16 cellular contexts compared by ENCODE assay signal in the genomic region with DNA sequence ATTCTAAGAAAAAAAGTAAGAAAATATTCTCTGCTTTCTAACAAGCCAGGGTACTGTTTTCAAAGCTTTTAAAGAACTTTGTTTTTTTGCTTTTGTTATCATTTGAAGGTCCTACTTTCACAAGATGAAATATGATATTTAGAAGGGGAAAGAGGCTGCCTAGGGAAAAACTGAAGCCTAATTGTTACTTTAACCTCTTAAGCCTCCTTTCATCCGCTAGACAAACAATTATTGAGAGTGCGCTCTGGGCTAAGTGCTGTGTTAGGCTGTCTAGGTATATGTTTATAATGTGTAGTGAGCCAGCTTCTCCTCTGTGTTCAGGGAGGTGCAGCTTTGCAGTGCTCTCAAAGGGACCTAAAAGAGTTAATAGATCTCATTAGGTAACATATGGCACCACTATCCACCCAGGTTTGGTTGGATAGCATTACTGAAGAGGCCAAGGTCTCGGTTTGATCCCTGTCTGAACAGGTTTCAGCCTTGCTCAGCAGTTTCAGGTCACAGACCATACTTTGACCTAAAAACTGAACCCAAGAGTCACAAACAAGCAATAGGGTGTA. TPM values are rescaled to one million over a fixed set of nuclear protein-coding genes. Genes with fewer than 3 reads are reported as not detected.
DNase-seq lines count a peak whose midpoint lies in the region; ATAC-seq and TF ChIP-seq lines count a peak whose summit lies in the region.
"Had no signal": no experiment of that assay in that cellular context is flagged by ENCODE, and none has a peak within 500 bp of the region (broad histone marks: within the 10 kb centered on the region; RNA-seq: fewer than 3 reads in every experiment).

No MANE protein-coding gene starts in this region.

- no peak overlapping the region for H3K4me3 ChIP-seq in adipocyte (ENCODE audit: low read length)
- H3K4me3 ChIP-seq in thyroid gland (replicated peaks in 1 of 3) = no peak overlapping the region
- H3K4me3 ChIP-seq: BLaER1 treated with 17β-estradiol and CSF1 and Interleukin-3, amounts not matched to agents 10 nM and 100 nM; prostate gland had no signal

- H3K36me3 Mint-ChIP-seq in WTC11 = no peaks in the 10 kb centered on the region

- H3K36me3 ChIP-seq in adipocyte (ENCODE audit: control insufficient read depth, insufficient read depth, low read length, severe bottlenecking) (peaks cover 6% of the 10 kb centered on the region), thyroid gland (peaks cover 0 to 3% of the 10 kb centered on the region in 2 donors)
- H3K36me3 ChIP-seq: BLaER1 treated with 17β-estradiol and CSF1 and Interleukin-3, amounts not matched to agents 10 nM and 100 nM; prostate gland had no signal

- H3K9me3 ChIP-seq in adipocyte (ENCODE audit: control insufficient read depth, low read length) (no peaks in the 10 kb centered on the region), thyroid gland (no peaks in the 10 kb centered on the region)
- H3K9me3 ChIP-seq: BLaER1 treated with 17β-estradiol and CSF1 and Interleukin-3, amounts not matched to agents 10 nM and 100 nM; prostate gland had no signal

- H3K9me3 Mint-ChIP-seq in WTC11 = peaks cover 5% of the 10 kb centered on the region
- H3K9me3 Mint-ChIP-seq: activated T-cell treated with anti-CD3 and anti-CD28 coated beads, Interleukin-2, amount 50 U/mL, for 4 hours; T-helper 2 cell treated with Interferon-gamma antibody and Interleukin-4, amounts not matched to agents 5 μg/mL and 100 μg/mL, for 36 hours had no signal

- H3K9ac ChIP-seq in adipocyte (ENCODE audit: low read length) = peak overlapping the region; percentile 2
- H3K9ac ChIP-seq: BLaER1 treated with 17β-estradiol and CSF1 and Interleukin-3, amounts not matched to agents 10 nM and 100 nM had no signal

- H3K27ac ChIP-seq in thyroid gland = peak overlapping the region in 2 of 3 donors; percentile 6 to 52
- H3K27ac ChIP-seq: BLaER1 treated with 17β-estradiol and CSF1 and Interleukin-3, amounts not matched to agents 10 nM and 100 nM; prostate gland had no signal

- peak; percentile 98 for DNase-seq in NCI-H1092 treated with DMSO at 0.1 percent for 48 hours (lab: John Stamatoyannopoulos, UW)
- peak; percentile 91 for DNase-seq in NCI-H2227 treated with DMSO at 0.1 percent for 48 hours (lab: John Stamatoyannopoulos, UW)
- peak; percentile 15 for DNase-seq in adipocyte (ENCODE audit: low read depth)
- no peak for DNase-seq in thyroid gland
- DNase-seq in activated CD4-positive, CD25-positive, alpha-beta regulatory T cell (lab: John Stamatoyannopoulos, UW) = no peak
- no peak for DNase-seq in WTC11 (ENCODE audit: low spot score)
- DNase-seq: activated CD4-positive, alpha-beta T cell treated with anti-CD3 and anti-CD28 coated beads for 48 hours; activated naive CD8-positive, alpha-beta T cell treated with anti-CD3 and anti-CD28 coated beads, Interleukin-2, amount 50 U/mL, for 24 hours; activated T-cell treated with anti-CD3 and anti-CD28 coated beads, Interleukin-2, amount 50 U/mL, for 4 hours; cerebellar nuclear complex; NCI-H1694; trophoblast cell had no signal

- intact Hi-C loops in thyroid gland (cut with DNase I) = no loop called here

- H3K4me1 Mint-ChIP-seq in WTC11 = peaks cover 5% of the 10 kb centered on the region; the same call in 1 of the 2 replicates
- H3K4me1 Mint-ChIP-seq: activated naive CD8-positive, alpha-beta T cell treated with anti-CD3 and anti-CD28 coated beads, Interleukin-2, amount 50 U/mL, for 24 hours had no signal

- ATAC-seq in HG03175 (IDR thresholded peaks at IDR 0.05; ENCODE audit: unreplicated experiment) (no peak), WTC11 (no peak)
- ATAC-seq: activated naive CD8-positive, alpha-beta T cell treated with anti-CD3 and anti-CD28 coated beads, Interleukin-2, amount 50 U/mL, for 24 hours; activated T-cell treated with anti-CD3 and anti-CD28 coated beads, Interleukin-2, amount 50 U/mL, for 4 hours had no signal

- POLR2A ChIA-PET in WTC11 (lab: Charles Lee) = no interaction called here

- TF ChIP-seq POLR2A in thyroid gland (IDR thresholded peaks at IDR 0.05) = no peak

- no peaks in the 10 kb centered on the region for H3K27me3 Mint-ChIP-seq in WTC11 (ENCODE audit: low read depth)
- H3K27me3 Mint-ChIP-seq: activated naive CD8-positive, alpha-beta T cell treated with anti-CD3 and anti-CD28 coated beads, Interleukin-2, amount 50 U/mL, for 24 hours had no signal

- TF ChIP-seq CTCF in thyroid gland (IDR thresholded peaks at IDR 0.05) (no peak), WTC11 (IDR thresholded peaks at IDR 0.05) (no peak)

- CTCF ChIA-PET in WTC11 (lab: Charles Lee) = no interaction called here

- H3K4me1 ChIP-seq in adipocyte (ENCODE audit: control insufficient read depth, insufficient read depth, low read length) (peaks cover 6% of the 10 kb centered on the region), thyroid gland (peaks cover 0 to 8% of the 10 kb centered on the region in 2 donors)
- H3K4me1 ChIP-seq: BLaER1 treated with 17β-estradiol and CSF1 and Interleukin-3, amounts not matched to agents 10 nM and 100 nM; prostate gland had no signal

- WGBS in thyroid gland, 2 donors = 37 to 51% methylated on average over 3 of the region's 3 CpGs

- H3K4me3 Mint-ChIP-seq in WTC11 = no peak overlapping the region
- H3K4me3 Mint-ChIP-seq: activated naive CD8-positive, alpha-beta T cell treated with anti-CD3 and anti-CD28 coated beads, Interleukin-2, amount 50 U/mL, for 24 hours; activated T-cell treated with anti-CD3 and anti-CD28 coated beads, Interleukin-2, amount 50 U/mL, for 4 hours; T-helper 2 cell treated with Interferon-gamma antibody and Interleukin-4, amounts not matched to agents 5 μg/mL and 100 μg/mL, for 36 hours had no signal

- no peaks in the 10 kb centered on the region for H3K27me3 ChIP-seq in adipocyte (replicated peaks; ENCODE audit: control insufficient read depth, insufficient read depth, low read length)
- H3K27me3 ChIP-seq in thyroid gland = no peaks in the 10 kb centered on the region
- H3K27me3 ChIP-seq: BLaER1 treated with 17β-estradiol and CSF1 and Interleukin-3, amounts not matched to agents 10 nM and 100 nM had no signal

- H3K27ac Mint-ChIP-seq in WTC11 = no peak overlapping the region
- H3K27ac Mint-ChIP-seq: activated naive CD8-positive, alpha-beta T cell treated with anti-CD3 and anti-CD28 coated beads, Interleukin-2, amount 50 U/mL, for 24 hours; T-helper 2 cell treated with Interferon-gamma antibody and Interleukin-4, amounts not matched to agents 5 μg/mL and 100 μg/mL, for 36 hours had no signal

TF ChIP-seq in WTC11, 78 proteins besides CTCF, POLR2A, EP300 and RAD21:
- no peak for TF ChIP-seq RELA (CRISPR knock-in tag; IDR thresholded peaks at IDR 0.05; ENCODE audit: borderline replicate concordance)
- TF ChIP-seq FOXJ3 (CRISPR knock-in tag; IDR thresholded peaks at IDR 0.05; ENCODE audit: borderline replicate concordance) = no peak
- TF ChIP-seq, protein P1, sequence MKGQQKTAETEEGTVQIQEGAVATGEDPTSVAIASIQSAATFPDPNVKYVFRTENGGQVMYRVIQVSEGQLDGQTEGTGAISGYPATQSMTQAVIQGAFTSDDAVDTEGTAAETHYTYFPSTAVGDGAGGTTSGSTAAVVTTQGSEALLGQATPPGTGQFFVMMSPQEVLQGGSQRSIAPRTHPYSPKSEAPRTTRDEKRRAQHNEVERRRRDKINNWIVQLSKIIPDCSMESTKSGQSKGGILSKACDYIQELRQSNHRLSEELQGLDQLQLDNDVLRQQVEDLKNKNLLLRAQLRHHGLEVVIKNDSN (CRISPR knock-in tag; IDR thresholded peaks at IDR 0.05) = no peak
- TF ChIP-seq, protein P2, sequence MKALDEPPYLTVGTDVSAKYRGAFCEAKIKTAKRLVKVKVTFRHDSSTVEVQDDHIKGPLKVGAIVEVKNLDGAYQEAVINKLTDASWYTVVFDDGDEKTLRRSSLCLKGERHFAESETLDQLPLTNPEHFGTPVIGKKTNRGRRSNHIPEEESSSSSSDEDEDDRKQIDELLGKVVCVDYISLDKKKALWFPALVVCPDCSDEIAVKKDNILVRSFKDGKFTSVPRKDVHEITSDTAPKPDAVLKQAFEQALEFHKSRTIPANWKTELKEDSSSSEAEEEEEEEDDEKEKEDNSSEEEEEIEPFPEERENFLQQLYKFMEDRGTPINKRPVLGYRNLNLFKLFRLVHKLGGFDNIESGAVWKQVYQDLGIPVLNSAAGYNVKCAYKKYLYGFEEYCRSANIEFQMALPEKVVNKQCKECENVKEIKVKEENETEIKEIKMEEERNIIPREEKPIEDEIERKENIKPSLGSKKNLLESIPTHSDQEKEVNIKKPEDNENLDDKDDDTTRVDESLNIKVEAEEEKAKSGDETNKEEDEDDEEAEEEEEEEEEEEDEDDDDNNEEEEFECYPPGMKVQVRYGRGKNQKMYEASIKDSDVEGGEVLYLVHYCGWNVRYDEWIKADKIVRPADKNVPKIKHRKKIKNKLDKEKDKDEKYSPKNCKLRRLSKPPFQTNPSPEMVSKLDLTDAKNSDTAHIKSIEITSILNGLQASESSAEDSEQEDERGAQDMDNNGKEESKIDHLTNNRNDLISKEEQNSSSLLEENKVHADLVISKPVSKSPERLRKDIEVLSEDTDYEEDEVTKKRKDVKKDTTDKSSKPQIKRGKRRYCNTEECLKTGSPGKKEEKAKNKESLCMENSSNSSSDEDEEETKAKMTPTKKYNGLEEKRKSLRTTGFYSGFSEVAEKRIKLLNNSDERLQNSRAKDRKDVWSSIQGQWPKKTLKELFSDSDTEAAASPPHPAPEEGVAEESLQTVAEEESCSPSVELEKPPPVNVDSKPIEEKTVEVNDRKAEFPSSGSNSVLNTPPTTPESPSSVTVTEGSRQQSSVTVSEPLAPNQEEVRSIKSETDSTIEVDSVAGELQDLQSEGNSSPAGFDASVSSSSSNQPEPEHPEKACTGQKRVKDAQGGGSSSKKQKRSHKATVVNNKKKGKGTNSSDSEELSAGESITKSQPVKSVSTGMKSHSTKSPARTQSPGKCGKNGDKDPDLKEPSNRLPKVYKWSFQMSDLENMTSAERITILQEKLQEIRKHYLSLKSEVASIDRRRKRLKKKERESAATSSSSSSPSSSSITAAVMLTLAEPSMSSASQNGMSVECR (CRISPR knock-in tag; IDR thresholded peaks at IDR 0.05; ENCODE audit: borderline replicate concordance) = no peak
- no peak for TF ChIP-seq TCF7 (CRISPR knock-in tag; IDR thresholded peaks at IDR 0.05; ENCODE audit: low read depth)

RNA-seq across cellular contexts. Expression of a gene that starts 17.9 kb away (rescaled TPM):
- 100 to 1,000 TPM in 3 of 4 donors, 10 to 100 TPM in 1; 37.9 to 453 (median 141) TPM for total RNA-seq in thyroid gland
- total RNA-seq in WTC11 (2021) = 0.21 to 0.46 TPM (median 0.31 TPM) in 3 replicates

Comparison
In these comparisons a context has a peak if more than half of its experiments do, and no peak if none do; other contexts are left out.
1. DNase-seq: peak in NCI-H1092 treated with DMSO at 0.1 percent for 48 hours (single experiment), NCI-H2227 treated with DMSO at 0.1 percent for 48 hours (single experiment) and adipocyte (single experiment); none in thyroid gland (0 of 2), activated CD4-positive, CD25-positive, alpha-beta regulatory T cell (0 of 4) and WTC11 (single experiment).
2. RNA of a gene that starts 17.9 kb away (total RNA-seq): 37.9 to 453 TPM in thyroid gland; 0.21 to 0.46 TPM in WTC11; every median in the first group is over 10 times any median in the second.